ENCODE assay signal across 1 cellular context in genomic region chr14:59870277-59871165, GRCh38.
TF ChIP-seq lines count a peak whose summit lies in the region.

Gene RTN1, minus strand, starts transcription at chr14:59870776. Its CDS starts 146 bp downstream, at chr14:59870630.

TF ChIP-seq in HEK293, 187 proteins besides CTCF, POLR2A, EP300 and RAD21 (continued from another document and continues in another):
- TF ChIP-seq, protein P1, sequence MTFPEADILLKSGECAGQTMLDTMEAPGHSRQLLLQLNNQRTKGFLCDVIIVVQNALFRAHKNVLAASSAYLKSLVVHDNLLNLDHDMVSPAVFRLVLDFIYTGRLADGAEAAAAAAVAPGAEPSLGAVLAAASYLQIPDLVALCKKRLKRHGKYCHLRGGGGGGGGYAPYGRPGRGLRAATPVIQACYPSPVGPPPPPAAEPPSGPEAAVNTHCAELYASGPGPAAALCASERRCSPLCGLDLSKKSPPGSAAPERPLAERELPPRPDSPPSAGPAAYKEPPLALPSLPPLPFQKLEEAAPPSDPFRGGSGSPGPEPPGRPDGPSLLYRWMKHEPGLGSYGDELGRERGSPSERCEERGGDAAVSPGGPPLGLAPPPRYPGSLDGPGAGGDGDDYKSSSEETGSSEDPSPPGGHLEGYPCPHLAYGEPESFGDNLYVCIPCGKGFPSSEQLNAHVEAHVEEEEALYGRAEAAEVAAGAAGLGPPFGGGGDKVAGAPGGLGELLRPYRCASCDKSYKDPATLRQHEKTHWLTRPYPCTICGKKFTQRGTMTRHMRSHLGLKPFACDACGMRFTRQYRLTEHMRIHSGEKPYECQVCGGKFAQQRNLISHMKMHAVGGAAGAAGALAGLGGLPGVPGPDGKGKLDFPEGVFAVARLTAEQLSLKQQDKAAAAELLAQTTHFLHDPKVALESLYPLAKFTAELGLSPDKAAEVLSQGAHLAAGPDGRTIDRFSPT (tag by site-specific recombination; IDR thresholded peaks at IDR 0.05), result no peak
- 0 out of 2 replicates have a peak, but pooled peaks have one; percentile 27 for TF ChIP-seq ZXDB (tag by site-specific recombination; IDR thresholded peaks at IDR 0.05)
- TF ChIP-seq SP3 (tag by site-specific recombination; IDR thresholded peaks at IDR 0.05), result peak; percentile 33; the same call in 1 of the 2 replicates
- TF ChIP-seq, protein P2, sequence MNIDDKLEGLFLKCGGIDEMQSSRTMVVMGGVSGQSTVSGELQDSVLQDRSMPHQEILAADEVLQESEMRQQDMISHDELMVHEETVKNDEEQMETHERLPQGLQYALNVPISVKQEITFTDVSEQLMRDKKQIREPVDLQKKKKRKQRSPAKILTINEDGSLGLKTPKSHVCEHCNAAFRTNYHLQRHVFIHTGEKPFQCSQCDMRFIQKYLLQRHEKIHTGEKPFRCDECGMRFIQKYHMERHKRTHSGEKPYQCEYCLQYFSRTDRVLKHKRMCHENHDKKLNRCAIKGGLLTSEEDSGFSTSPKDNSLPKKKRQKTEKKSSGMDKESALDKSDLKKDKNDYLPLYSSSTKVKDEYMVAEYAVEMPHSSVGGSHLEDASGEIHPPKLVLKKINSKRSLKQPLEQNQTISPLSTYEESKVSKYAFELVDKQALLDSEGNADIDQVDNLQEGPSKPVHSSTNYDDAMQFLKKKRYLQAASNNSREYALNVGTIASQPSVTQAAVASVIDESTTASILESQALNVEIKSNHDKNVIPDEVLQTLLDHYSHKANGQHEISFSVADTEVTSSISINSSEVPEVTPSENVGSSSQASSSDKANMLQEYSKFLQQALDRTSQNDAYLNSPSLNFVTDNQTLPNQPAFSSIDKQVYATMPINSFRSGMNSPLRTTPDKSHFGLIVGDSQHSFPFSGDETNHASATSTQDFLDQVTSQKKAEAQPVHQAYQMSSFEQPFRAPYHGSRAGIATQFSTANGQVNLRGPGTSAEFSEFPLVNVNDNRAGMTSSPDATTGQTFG (tag by site-specific recombination; IDR thresholded peaks at IDR 0.05; ENCODE audit: borderline replicate concordance), result no peak
- TF ChIP-seq ZNF354C (tag by site-specific recombination; IDR thresholded peaks at IDR 0.05; ENCODE audit: borderline replicate concordance, low read depth), result no peak
- TF ChIP-seq, protein P3, sequence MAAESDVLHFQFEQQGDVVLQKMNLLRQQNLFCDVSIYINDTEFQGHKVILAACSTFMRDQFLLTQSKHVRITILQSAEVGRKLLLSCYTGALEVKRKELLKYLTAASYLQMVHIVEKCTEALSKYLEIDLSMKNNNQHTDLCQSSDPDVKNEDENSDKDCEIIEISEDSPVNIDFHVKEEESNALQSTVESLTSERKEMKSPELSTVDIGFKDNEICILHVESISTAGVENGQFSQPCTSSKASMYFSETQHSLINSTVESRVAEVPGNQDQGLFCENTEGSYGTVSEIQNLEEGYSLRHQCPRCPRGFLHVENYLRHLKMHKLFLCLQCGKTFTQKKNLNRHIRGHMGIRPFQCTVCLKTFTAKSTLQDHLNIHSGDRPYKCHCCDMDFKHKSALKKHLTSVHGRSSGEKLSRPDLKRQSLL (tag by site-specific recombination; IDR thresholded peaks at IDR 0.05), result peak; percentile 14; the same call in 1 of the 2 replicates
- peak; percentile 43 for TF ChIP-seq ZIC2 (tag by site-specific recombination; IDR thresholded peaks at IDR 0.05)
- TF ChIP-seq ZNF600 (tag by site-specific recombination; IDR thresholded peaks at IDR 0.05), result peak; percentile 86
- TF ChIP-seq, protein P4, sequence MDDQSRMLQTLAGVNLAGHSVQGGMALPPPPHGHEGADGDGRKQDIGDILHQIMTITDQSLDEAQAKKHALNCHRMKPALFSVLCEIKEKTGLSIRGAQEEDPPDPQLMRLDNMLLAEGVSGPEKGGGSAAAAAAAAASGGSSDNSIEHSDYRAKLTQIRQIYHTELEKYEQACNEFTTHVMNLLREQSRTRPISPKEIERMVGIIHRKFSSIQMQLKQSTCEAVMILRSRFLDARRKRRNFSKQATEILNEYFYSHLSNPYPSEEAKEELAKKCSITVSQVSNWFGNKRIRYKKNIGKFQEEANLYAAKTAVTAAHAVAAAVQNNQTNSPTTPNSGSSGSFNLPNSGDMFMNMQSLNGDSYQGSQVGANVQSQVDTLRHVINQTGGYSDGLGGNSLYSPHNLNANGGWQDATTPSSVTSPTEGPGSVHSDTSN (CRISPR knock-in tag; IDR thresholded peaks at IDR 0.05), result peak; percentile 55; the same call in 1 of the 2 replicates
- TF ChIP-seq ZNF837 (tag by site-specific recombination; IDR thresholded peaks at IDR 0.05), result no peak
- TF ChIP-seq ZNF76 (tag by site-specific recombination; IDR thresholded peaks at IDR 0.05; ENCODE audit: borderline replicate concordance, low read depth), result 0 out of 2 replicates have a peak, but pooled peaks have one; percentile 18
- TF ChIP-seq ZNF658 (tag by site-specific recombination; IDR thresholded peaks at IDR 0.05), result no peak
- TF ChIP-seq ZNF660 (tag by site-specific recombination; IDR thresholded peaks at IDR 0.05), result peak; percentile 57; the same call in 1 of the 2 replicates
- no peak for TF ChIP-seq ZNF555 (tag by site-specific recombination; conservative IDR thresholded peaks at IDR 0.05)
- peak; percentile 58 for TF ChIP-seq ZEB2 (tag by site-specific recombination; IDR thresholded peaks at IDR 0.05)
- 0 out of 2 replicates have a peak, but pooled peaks have one; percentile 21 for TF ChIP-seq YY2 (tag by site-specific recombination; IDR thresholded peaks at IDR 0.05)
- TF ChIP-seq ZNF610 (tag by site-specific recombination; IDR thresholded peaks at IDR 0.05; ENCODE audit: borderline replicate concordance), result peak; percentile 88; the same call in 1 of the 2 replicates
- TF ChIP-seq ZBTB17 (tag by site-specific recombination; IDR thresholded peaks at IDR 0.05), result peak; percentile 90
- TF ChIP-seq ZNF626 (tag by site-specific recombination; IDR thresholded peaks at IDR 0.05), result no peak
- TF ChIP-seq, protein P5, sequence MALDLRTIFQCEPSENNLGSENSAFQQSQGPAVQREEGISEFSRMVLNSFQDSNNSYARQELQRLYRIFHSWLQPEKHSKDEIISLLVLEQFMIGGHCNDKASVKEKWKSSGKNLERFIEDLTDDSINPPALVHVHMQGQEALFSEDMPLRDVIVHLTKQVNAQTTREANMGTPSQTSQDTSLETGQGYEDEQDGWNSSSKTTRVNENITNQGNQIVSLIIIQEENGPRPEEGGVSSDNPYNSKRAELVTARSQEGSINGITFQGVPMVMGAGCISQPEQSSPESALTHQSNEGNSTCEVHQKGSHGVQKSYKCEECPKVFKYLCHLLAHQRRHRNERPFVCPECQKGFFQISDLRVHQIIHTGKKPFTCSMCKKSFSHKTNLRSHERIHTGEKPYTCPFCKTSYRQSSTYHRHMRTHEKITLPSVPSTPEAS (tag by site-specific recombination; IDR thresholded peaks at IDR 0.05), result no peak
- TF ChIP-seq SP2 (tag by site-specific recombination; IDR thresholded peaks at IDR 0.05), result 0 out of 2 replicates have a peak, but pooled peaks have one; percentile 25
- TF ChIP-seq ZBTB26 (tag by site-specific recombination; optimal IDR thresholded peaks at IDR 0.05), result peak; percentile 63
- no peak for TF ChIP-seq ZFP41 (tag by site-specific recombination; IDR thresholded peaks at IDR 0.05; ENCODE audit: borderline replicate concordance)
- no peak for TF ChIP-seq ZNF184 (tag by site-specific recombination; IDR thresholded peaks at IDR 0.05)
- TF ChIP-seq, protein P6, sequence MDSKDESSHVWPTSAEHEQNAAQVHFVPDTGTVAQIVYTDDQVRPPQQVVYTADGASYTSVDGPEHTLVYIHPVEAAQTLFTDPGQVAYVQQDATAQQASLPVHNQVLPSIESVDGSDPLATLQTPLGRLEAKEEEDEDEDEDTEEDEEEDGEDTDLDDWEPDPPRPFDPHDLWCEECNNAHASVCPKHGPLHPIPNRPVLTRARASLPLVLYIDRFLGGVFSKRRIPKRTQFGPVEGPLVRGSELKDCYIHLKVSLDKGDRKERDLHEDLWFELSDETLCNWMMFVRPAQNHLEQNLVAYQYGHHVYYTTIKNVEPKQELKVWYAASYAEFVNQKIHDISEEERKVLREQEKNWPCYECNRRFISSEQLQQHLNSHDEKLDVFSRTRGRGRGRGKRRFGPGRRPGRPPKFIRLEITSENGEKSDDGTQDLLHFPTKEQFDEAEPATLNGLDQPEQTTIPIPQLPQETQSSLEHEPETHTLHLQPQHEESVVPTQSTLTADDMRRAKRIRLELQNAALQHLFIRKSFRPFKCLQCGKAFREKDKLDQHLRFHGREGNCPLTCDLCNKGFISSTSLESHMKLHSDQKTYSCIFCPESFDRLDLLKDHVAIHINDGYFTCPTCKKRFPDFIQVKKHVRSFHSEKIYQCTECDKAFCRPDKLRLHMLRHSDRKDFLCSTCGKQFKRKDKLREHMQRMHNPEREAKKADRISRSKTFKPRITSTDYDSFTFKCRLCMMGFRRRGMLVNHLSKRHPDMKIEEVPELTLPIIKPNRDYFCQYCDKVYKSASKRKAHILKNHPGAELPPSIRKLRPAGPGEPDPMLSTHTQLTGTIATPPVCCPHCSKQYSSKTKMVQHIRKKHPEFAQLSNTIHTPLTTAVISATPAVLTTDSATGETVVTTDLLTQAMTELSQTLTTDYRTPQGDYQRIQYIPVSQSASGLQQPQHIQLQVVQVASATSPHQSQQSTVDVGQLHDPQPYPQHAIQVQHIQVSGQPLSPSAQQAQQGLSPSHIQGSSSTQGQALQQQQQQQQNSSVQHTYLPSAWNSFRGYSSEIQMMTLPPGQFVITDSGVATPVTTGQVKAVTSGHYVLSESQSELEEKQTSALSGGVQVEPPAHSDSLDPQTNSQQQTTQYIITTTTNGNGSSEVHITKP (tag by site-specific recombination; IDR thresholded peaks at IDR 0.05), result peak; percentile 38
- peak; percentile 52 for TF ChIP-seq ZBTB11 (tag by site-specific recombination; conservative IDR thresholded peaks at IDR 0.05; ENCODE audit: low read depth)
- TF ChIP-seq ZNF223 (tag by site-specific recombination; IDR thresholded peaks at IDR 0.05), result no peak
- TF ChIP-seq TRIM28 (IDR thresholded peaks at IDR 0.05; ENCODE audit: borderline replicate concordance, low read length), result no peak
- TF ChIP-seq ZBTB8A (tag by site-specific recombination; IDR thresholded peaks at IDR 0.05), result peak; percentile 21; the same call in 1 of the 2 replicates
- TF ChIP-seq ZNF341 (tag by site-specific recombination; IDR thresholded peaks at IDR 0.05; ENCODE audit: low read depth), result peak; percentile 97
- TF ChIP-seq ZNF561 (tag by site-specific recombination; IDR thresholded peaks at IDR 0.05; ENCODE audit: borderline replicate concordance), result peak; percentile 60; the same call in 1 of the 2 replicates
- peak; percentile 70 for TF ChIP-seq ZNF335 (tag by site-specific recombination; conservative IDR thresholded peaks at IDR 0.05)
- TF ChIP-seq ZNF10 (tag by site-specific recombination; IDR thresholded peaks at IDR 0.05), result no peak
- no peak for TF ChIP-seq ZNF645 (tag by site-specific recombination; IDR thresholded peaks at IDR 0.05)
- peak; percentile 69; the same call in 1 of the 2 replicates for TF ChIP-seq ZSCAN30 (tag by site-specific recombination; IDR thresholded peaks at IDR 0.05)
- TF ChIP-seq, protein P7, sequence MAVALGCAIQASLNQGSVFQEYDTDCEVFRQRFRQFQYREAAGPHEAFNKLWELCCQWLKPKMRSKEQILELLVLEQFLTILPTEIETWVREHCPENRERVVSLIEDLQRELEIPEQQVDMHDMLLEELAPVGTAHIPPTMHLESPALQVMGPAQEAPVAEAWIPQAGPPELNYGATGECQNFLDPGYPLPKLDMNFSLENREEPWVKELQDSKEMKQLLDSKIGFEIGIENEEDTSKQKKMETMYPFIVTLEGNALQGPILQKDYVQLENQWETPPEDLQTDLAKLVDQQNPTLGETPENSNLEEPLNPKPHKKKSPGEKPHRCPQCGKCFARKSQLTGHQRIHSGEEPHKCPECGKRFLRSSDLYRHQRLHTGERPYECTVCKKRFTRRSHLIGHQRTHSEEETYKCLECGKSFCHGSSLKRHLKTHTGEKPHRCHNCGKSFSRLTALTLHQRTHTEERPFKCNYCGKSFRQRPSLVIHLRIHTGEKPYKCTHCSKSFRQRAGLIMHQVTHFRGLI (tag by site-specific recombination; IDR thresholded peaks at IDR 0.05), result peak; percentile 89; the same call in 1 of the 2 replicates
- TF ChIP-seq ZNF169 (tag by site-specific recombination; IDR thresholded peaks at IDR 0.05), result no peak
- peak; percentile 37; the same call in 1 of the 2 replicates for TF ChIP-seq ZNF366 (tag by site-specific recombination; conservative IDR thresholded peaks at IDR 0.05)
